ENCODE assay signal across 8 cellular contexts in the genomic region with DNA sequence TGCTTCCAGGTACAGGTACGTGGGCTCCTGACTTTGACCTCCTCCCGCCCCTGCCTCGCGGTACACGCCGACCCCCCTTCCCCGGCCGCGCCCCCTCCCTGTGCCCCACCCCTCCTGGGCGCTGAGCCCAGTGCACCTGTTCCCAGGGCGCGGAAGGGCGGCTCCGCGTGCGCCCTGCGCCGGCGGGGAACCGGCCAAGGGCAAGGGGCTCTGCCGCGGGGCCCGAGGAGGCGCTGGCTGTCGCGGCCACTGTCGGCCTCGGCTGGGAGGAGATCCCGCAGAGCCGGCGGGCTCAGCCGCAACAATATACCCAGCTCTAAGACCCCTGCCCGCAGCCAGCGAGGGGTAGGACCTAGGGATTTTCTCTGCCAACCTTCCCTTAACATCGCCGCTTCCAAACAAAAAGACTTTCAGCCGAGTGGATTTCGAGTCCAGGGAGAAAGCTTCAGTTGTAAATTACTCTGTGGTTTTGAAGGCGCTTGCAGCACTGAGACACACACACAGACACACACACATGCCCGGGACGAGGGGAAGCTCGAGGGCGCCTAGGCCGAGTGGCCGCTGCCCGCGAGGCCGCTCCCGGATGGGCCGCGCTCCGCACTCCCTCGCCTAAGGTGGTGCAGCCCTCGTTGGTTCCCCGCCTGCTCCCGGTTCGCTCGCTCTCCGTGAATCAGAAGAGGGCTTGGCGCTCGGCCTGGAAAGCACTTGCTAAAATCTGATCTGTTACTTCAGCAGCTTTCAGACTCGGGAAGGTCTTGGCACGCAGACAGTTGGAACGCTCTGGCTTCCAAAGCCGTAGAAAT. TPM values are rescaled to one million over a fixed set of nuclear protein-coding genes. Genes with fewer than 3 reads are reported as not detected.
DNase-seq lines count a peak whose midpoint lies in the region; ATAC-seq, FAIRE-seq and TF ChIP-seq lines count a peak whose summit lies in the region.

No MANE protein-coding gene starts in this region.

- no peak overlapping the region for H3K27ac Mint-ChIP-seq in Caco-2 (ENCODE audit: unreplicated experiment)

- H2AFZ ChIP-seq in H1 (ENCODE audit: low read length), result no peak overlapping the region

- H3K4me3 ChIP-seq in Caco-2 (ENCODE audit: low read depth, low read length) (peak overlapping the region; percentile 47), H1 (ENCODE audit: extremely low read depth in 1 of 4, insufficient read depth in 2 of 4, low read depth in 3 of 4, low read length in 4 of 4) (peak overlapping the region; percentile 31 to 69 (median 52)), mesendoderm (ENCODE audit: low read length) (no peak overlapping the region), thyroid gland (replicated peaks in 1 of 3) (peak overlapping the region in 1 of 3 donors; percentile 18)

- H2AK5ac ChIP-seq in H1 (ENCODE audit: low read depth, low read length), result no peak overlapping the region
- H2AK5ac ChIP-seq in mesendoderm (ENCODE audit: low read length), result no peak overlapping the region

- H3K18ac ChIP-seq in H1 (ENCODE audit: extremely low read depth, low read length) (peak overlapping the region; percentile 44; the same call in 1 of the 2 replicates), mesendoderm (ENCODE audit: low read length) (no peak overlapping the region)

- H3K79me1 ChIP-seq in H1 (ENCODE audit: low read depth, low read length) (no peaks in the 10 kb centered on the region), mesendoderm (ENCODE audit: low read length) (no peaks in the 10 kb centered on the region)

- H2BK12ac ChIP-seq in H1 (ENCODE audit: low read depth, low read length), result no peak overlapping the region

- H3K79me2 ChIP-seq in H1 (ENCODE audit: control insufficient read depth in 1 of 2, insufficient read depth in 2 of 2, low read length in 2 of 2) (no peaks in the 10 kb centered on the region), mesendoderm (ENCODE audit: control insufficient read depth, insufficient read depth, low read length) (no peaks in the 10 kb centered on the region)

- H3K4me1 ChIP-seq in Caco-2 (peaks cover 17% of the 10 kb centered on the region), H1 (replicated peaks in 1 of 4; ENCODE audit: control insufficient read depth in 3 of 4, insufficient read depth in 4 of 4, low read length in 3 of 4) (peaks cover 0 to 25% (median 15%) of the 10 kb centered on the region in 4 experiments; a peak in 6 of 7 replicates), mesendoderm (ENCODE audit: control insufficient read depth, low read depth, low read length) (peaks cover 4% of the 10 kb centered on the region), thyroid gland (peaks cover 27 to 47% of the 10 kb centered on the region in 2 donors)

- no peak for TF ChIP-seq RAD21 in H1 (IDR thresholded peaks at IDR 0.05 in 1 of 2, conservative IDR thresholded peaks at IDR 0.05 in 1 of 2; ENCODE audit: low read depth in 2 of 2, low read length in 2 of 2)

- TF ChIP-seq CTCF in Caco-2 (IDR thresholded peaks at IDR 0.05; ENCODE audit: insufficient read depth in 1 of 2, low read depth in 1 of 2, low read length in 1 of 2, severe bottlenecking in 1 of 2, unreplicated experiment in 1 of 2), result no peak
- TF ChIP-seq CTCF in H1 (IDR thresholded peaks at IDR 0.05; ENCODE audit: control extremely low read depth in 1 of 3, insufficient read depth in 1 of 3, low read depth in 1 of 3, low read length in 3 of 3), result no peak
- TF ChIP-seq CTCF in thyroid gland (IDR thresholded peaks at IDR 0.05), result no peak
- no peak for TF ChIP-seq CTCF in RWPE1 (conservative IDR thresholded peaks at IDR 0.05; ENCODE audit: low read depth)

- H3K27me3 Mint-ChIP-seq in Caco-2 (ENCODE audit: insufficient read depth, unreplicated experiment), result no peaks in the 10 kb centered on the region

- H2BK120ac ChIP-seq in H1 (replicated peaks; ENCODE audit: low read depth, low read length) (no peak overlapping the region), mesendoderm (ENCODE audit: low read depth, low read length) (no peak overlapping the region)

- H3K27ac ChIP-seq in H1 (ENCODE audit: low read depth, low read length) (no peak overlapping the region), mesendoderm (ENCODE audit: low read depth, low read length) (no peak overlapping the region), thyroid gland (peak overlapping the region in 2 of 3 donors; percentile 18 to 50), RWPE1 (no peak overlapping the region)

- peaks cover 10% of the 10 kb centered on the region for H3K23me2 ChIP-seq in H1 (ENCODE audit: low read depth, low read length)

- no peak for TF ChIP-seq POLR2A in H1 (IDR thresholded peaks at IDR 0.05; ENCODE audit: control extremely low read depth in 1 of 2, low read depth in 2 of 2, low read length in 2 of 2)
- peak in 1 of 2 donors; percentile 41 for TF ChIP-seq POLR2A in thyroid gland (IDR thresholded peaks at IDR 0.05)

- no peak for FAIRE-seq in H1 (lab: Jason Lieb, UNC)

- no peaks in the 10 kb centered on the region for H3K9me3 Mint-ChIP-seq in Caco-2 (ENCODE audit: unreplicated experiment)

- no peak for TF ChIP-seq EP300 in H1 (IDR thresholded peaks at IDR 0.05; ENCODE audit: borderline replicate concordance in 1 of 2, low read depth in 2 of 2, low read length in 2 of 2)

- DNase-seq in Caco-2 (peak in 1 of 2 experiments; percentile 25), NCI-H226 (peak; percentile 83), H1 (ENCODE audit: low read depth in 1 of 2, low spot score in 2 of 2) (no peak), mesendoderm (no peak), thyroid gland (peak; percentile 98 to 99), RWPE1 (ENCODE audit: low spot score) (no peak)
- DNase-seq in stimulated activated CD4-positive, alpha-beta T cell treated with anti-CD3 and anti-CD28 coated beads, Interleukin-2, amount 100 ng/mL, for 24 hours, result no peak

- peaks cover 18% of the 10 kb centered on the region for H3K4me1 Mint-ChIP-seq in Caco-2 (ENCODE audit: low read depth, unreplicated experiment)

- no peak overlapping the region for H3K9ac ChIP-seq in H1 (replicated peaks in 1 of 4; ENCODE audit: extremely low read depth in 1 of 4, low read depth in 3 of 4, low read length in 3 of 4)
- peak overlapping the region; percentile 40 for H3K9ac ChIP-seq in mesendoderm (ENCODE audit: low read length)

- H3K23ac ChIP-seq in H1 (ENCODE audit: insufficient read length), result no peak overlapping the region
- H3K23ac ChIP-seq in mesendoderm (ENCODE audit: low read length), result no peak overlapping the region

- intact Hi-C loops in Caco-2 (cut with micrococcal nuclease; ENCODE audit: unreplicated experiment) (no loop called here), thyroid gland (cut with DNase I) (loop anchor here (10.0 kb wide), 2 partner anchors 204 to 624 kb away; no protein-coding TSS in a partner anchor)

- H4K5ac ChIP-seq in H1 (ENCODE audit: insufficient read length, low read depth, low read length), result no peak overlapping the region
- H4K5ac ChIP-seq in mesendoderm (ENCODE audit: low read length), result no peak overlapping the region

- no peak overlapping the region for H2BK15ac ChIP-seq in H1 (ENCODE audit: low read length)
- no peak overlapping the region for H2BK15ac ChIP-seq in mesendoderm (replicated peaks; ENCODE audit: low read depth)

- WGBS in H1 (ENCODE audit: extremely low coverage in 1 of 2, insufficient coverage in 1 of 2, insufficient read length in 1 of 2, insufficient replicate concordance in 2 of 2, low coverage in 1 of 2, low lambda C conversion rate in 2 of 2, missing lambda C conversion rate in 1 of 2), 2 experiments, result 3% methylated on average over 35 of the region's 65 CpGs; no CpG with 5 or more reads in 1 of the 2 experiments
- WGBS in mesendoderm (ENCODE audit: extremely low coverage, insufficient coverage, low lambda C conversion rate), result no CpG with 5 or more reads among the region's 65 CpGs
- WGBS in thyroid gland, 2 donors, result 1 to 2% methylated on average over 32 to 56 of the region's 65 CpGs

- no peak overlapping the region for H3K14ac ChIP-seq in H1 (ENCODE audit: insufficient read length)

- CTCF ChIA-PET in Caco-2 (lab: Charles Lee) (no interaction called here), H1 (lab: Charles Lee; ENCODE audit: partially characterized antibody) (interaction anchor here (0.9 to 7.2 kb wide), 13 partner anchors 15 to 402 kb away, joined by 3 to 64 read pairs (median 4); no protein-coding TSS in a partner anchor), RWPE1 (lab: Yijun Ruan, JAX) (interaction anchor here (0.7 to 2.8 kb wide), 3 partner anchors 209 to 553 kb away, joined by 4 to 29 read pairs (median 5); no protein-coding TSS in a partner anchor)

- H3K9me3 ChIP-seq in Caco-2 (no peaks in the 10 kb centered on the region), H1 (ENCODE audit: insufficient read depth in 2 of 2, low read depth in 1 of 2, low read length in 1 of 2) (no peaks in the 10 kb centered on the region), thyroid gland (no peaks in the 10 kb centered on the region)

- H2BK5ac ChIP-seq in H1 (ENCODE audit: low read depth, low read length) (no peak overlapping the region), mesendoderm (ENCODE audit: low read length) (no peak overlapping the region)

- H4K8ac ChIP-seq in H1 (ENCODE audit: extremely low read depth, insufficient read depth, low read length), result no peak overlapping the region
- H4K8ac ChIP-seq in mesendoderm (ENCODE audit: low read depth, low read length), result no peak overlapping the region

- H4K91ac ChIP-seq in H1 (replicated peaks; ENCODE audit: insufficient read length, low read length), result no peak overlapping the region

- peaks cover 6 to 9% of the 10 kb centered on the region in 2 experiments for H4K20me1 ChIP-seq in H1 (replicated peaks in 1 of 2; ENCODE audit: control insufficient read depth in 1 of 2, insufficient read depth in 2 of 2, low read length in 2 of 2)

- H3K56ac ChIP-seq in H1 (replicated peaks; ENCODE audit: insufficient read length, low read depth, low read length) (peak overlapping the region; percentile 20), mesendoderm (ENCODE audit: low read length) (peak overlapping the region; percentile 22)

- H3K4ac ChIP-seq in H1 (replicated peaks; ENCODE audit: insufficient read length, low read depth, low read length), result no peak overlapping the region
- no peak overlapping the region for H3K4ac ChIP-seq in mesendoderm (ENCODE audit: low read depth, low read length)

- H3K36me3 Mint-ChIP-seq in Caco-2 (ENCODE audit: insufficient read depth, unreplicated experiment), result peaks cover 51% of the 10 kb centered on the region

- no peak for ATAC-seq in HG03095 (IDR thresholded peaks at IDR 0.05; ENCODE audit: unreplicated experiment)

- H3K27me3 ChIP-seq in Caco-2 (replicated peaks; ENCODE audit: control insufficient read depth, insufficient read depth, low read length), result no peaks in the 10 kb centered on the region
- peaks cover 22 to 37% (median 28%) of the 10 kb centered on the region in 4 experiments for H3K27me3 ChIP-seq in H1 (replicated peaks in 1 of 4; ENCODE audit: control insufficient read depth in 3 of 4, extremely low read depth in 1 of 4, insufficient read depth in 3 of 4, low read length in 3 of 4)
- peaks cover 15% of the 10 kb centered on the region for H3K27me3 ChIP-seq in mesendoderm (ENCODE audit: insufficient read depth, low read length, poor library complexity)
- H3K27me3 ChIP-seq in thyroid gland, result no peaks in the 10 kb centered on the region

- peak overlapping the region; percentile 46 to 97 for H3K4me2 ChIP-seq in H1 (ENCODE audit: insufficient read depth in 1 of 2, low read depth in 2 of 2, low read length in 2 of 2)
- H3K4me2 ChIP-seq in mesendoderm (ENCODE audit: low read length), result peak overlapping the region; percentile 71

- BruUV-seq in Caco-2 (replicated peaks; lab: Mats Ljungman, UMichigan), result no TSS peak

- peak overlapping the region; percentile 93 for H3K4me3 Mint-ChIP-seq in Caco-2 (ENCODE audit: unreplicated experiment)

- H3K36me3 ChIP-seq in Caco-2 (ENCODE audit: control insufficient read depth, insufficient read depth, low read length) (no peaks in the 10 kb centered on the region), H1 (ENCODE audit: control insufficient read depth in 2 of 4, insufficient read depth in 4 of 4, low read length in 3 of 4) (no peaks in the 10 kb centered on the region), mesendoderm (ENCODE audit: control insufficient read depth, insufficient read depth, low read length) (no peaks in the 10 kb centered on the region), thyroid gland (no peaks in the 10 kb centered on the region)

- no peak overlapping the region for H2BK20ac ChIP-seq in H1 (ENCODE audit: low read length)

- POLR2A ChIA-PET in Caco-2 (lab: Charles Lee) (no interaction called here), H1 (lab: Charles Lee; ENCODE audit: partially characterized antibody) (interaction anchor here (0.9 to 7.3 kb wide), 4 partner anchors 16 to 32 kb away, joined by 3 to 75 read pairs (median 4); a partner anchor contains a TSS), RWPE1 (lab: Yijun Ruan, JAX; ENCODE audit: low non-redundant PET) (no interaction called here)

RNA-seq across cellular contexts. Expression of a gene that starts 1.2 kb away (rescaled TPM):
- total RNA-seq in Caco-2 (2022) (1.3 and 2.1 TPM in 2 replicates), thyroid gland (1 to 10 TPM in 2 of 4 donors, under 1 TPM in 1, not detected in 1; 0.67 to 1.4 (median 1.0) TPM)
- 0.63 and 1.3 TPM in 2 replicates for total RNA-seq in H1 (2021; fragmentation: NEBNext Ultra II Directional; extraction: Animal tissue kit (Norgen Biotek cat#: 25700))
- polyA plus RNA-seq in H1 (2011; rRNA removed), result 0.54 and 0.64 TPM in 2 replicates
- 0.49 TPM for polyA plus RNA-seq in H1 (2011; cell fraction: cytosol; rRNA removed)
- polyA plus RNA-seq in H1 (2011; cell fraction: nucleus; rRNA removed), result 0.76 TPM
- polyA plus RNA-seq in H1 (2012, experiment 1 of 2), result 0.32 to 0.57 TPM (median 0.39 TPM) in 4 replicates
- polyA plus RNA-seq in H1 (2012, experiment 2 of 2), result 0.49 TPM
- 1.4 TPM for polyA plus RNA-seq in H1 (2013, experiment 1 of 2)
- 1.3 TPM for polyA plus RNA-seq in H1 (2013, experiment 2 of 2)
- polyA minus RNA-seq in H1 (2011; rRNA and poly(A)+ RNA removed), result 0.22 TPM in 1 of 2 replicates, not detected in the other
- 0.73 TPM for polyA minus RNA-seq in H1 (2011; cell fraction: cytosol; rRNA and poly(A)+ RNA removed)
- polyA minus RNA-seq in H1 (2011; cell fraction: nucleus; rRNA and poly(A)+ RNA removed), result not detected
- polyA plus RNA-seq in mesendoderm (2013, experiment 1 of 2), result 2.2 TPM
- 2.8 TPM for polyA plus RNA-seq in mesendoderm (2013, experiment 2 of 2)

RNA-seq across cellular contexts. Expression of a gene that starts 33.0 kb away (rescaled TPM):
- total RNA-seq in Caco-2 (2022), result 2,112 and 2,207 TPM in 2 replicates
- total RNA-seq in H1 (2021; fragmentation: NEBNext Ultra II Directional; extraction: Animal tissue kit (Norgen Biotek cat#: 25700)), result 4,042 and 4,211 TPM in 2 replicates
- polyA plus RNA-seq in H1 (2011; rRNA removed), result 2,182 and 2,865 TPM in 2 replicates
- 2,969 TPM for polyA plus RNA-seq in H1 (2011; cell fraction: cytosol; rRNA removed)
- polyA plus RNA-seq in H1 (2011; cell fraction: nucleus; rRNA removed), result 1,346 TPM
- 3,982 to 7,380 TPM (median 6,139 TPM) in 4 replicates for polyA plus RNA-seq in H1 (2012, experiment 1 of 2)
- polyA plus RNA-seq in H1 (2012, experiment 2 of 2), result 312 TPM
- 3,410 TPM for polyA plus RNA-seq in H1 (2013, experiment 1 of 2)
- 3,424 TPM for polyA plus RNA-seq in H1 (2013, experiment 2 of 2)
- 2,157 and 2,667 TPM in 2 replicates for polyA minus RNA-seq in H1 (2011; rRNA and poly(A)+ RNA removed)
- polyA minus RNA-seq in H1 (2011; cell fraction: cytosol; rRNA and poly(A)+ RNA removed), result 5,713 TPM
- 2,033 TPM for polyA minus RNA-seq in H1 (2011; cell fraction: nucleus; rRNA and poly(A)+ RNA removed)
- 4,670 TPM for polyA plus RNA-seq in mesendoderm (2013, experiment 1 of 2)
- polyA plus RNA-seq in mesendoderm (2013, experiment 2 of 2), result 4,303 TPM
- total RNA-seq in thyroid gland, result 100 to 1,000 TPM; 455 to 777 (median 561) TPM

Comparison
In these comparisons a context has a peak if more than half of its experiments do, and no peak if none do; other contexts are left out.
1. DNase-seq: peak in NCI-H226 (single experiment) and thyroid gland (2 of 2); none in H1 (0 of 2), mesendoderm (single experiment), stimulated activated CD4-positive, alpha-beta T cell treated with anti-CD3 and anti-CD28 coated beads, Interleukin-2, amount 100 ng/mL, for 24 hours (0 of 2) and RWPE1 (single experiment).
2. H3K27ac ChIP-seq: peak in thyroid gland (2 of 3); none in H1 (single experiment), mesendoderm (single experiment) and RWPE1 (single experiment).